ENCODE assay signal across 1 cellular context in the genomic region with DNA sequence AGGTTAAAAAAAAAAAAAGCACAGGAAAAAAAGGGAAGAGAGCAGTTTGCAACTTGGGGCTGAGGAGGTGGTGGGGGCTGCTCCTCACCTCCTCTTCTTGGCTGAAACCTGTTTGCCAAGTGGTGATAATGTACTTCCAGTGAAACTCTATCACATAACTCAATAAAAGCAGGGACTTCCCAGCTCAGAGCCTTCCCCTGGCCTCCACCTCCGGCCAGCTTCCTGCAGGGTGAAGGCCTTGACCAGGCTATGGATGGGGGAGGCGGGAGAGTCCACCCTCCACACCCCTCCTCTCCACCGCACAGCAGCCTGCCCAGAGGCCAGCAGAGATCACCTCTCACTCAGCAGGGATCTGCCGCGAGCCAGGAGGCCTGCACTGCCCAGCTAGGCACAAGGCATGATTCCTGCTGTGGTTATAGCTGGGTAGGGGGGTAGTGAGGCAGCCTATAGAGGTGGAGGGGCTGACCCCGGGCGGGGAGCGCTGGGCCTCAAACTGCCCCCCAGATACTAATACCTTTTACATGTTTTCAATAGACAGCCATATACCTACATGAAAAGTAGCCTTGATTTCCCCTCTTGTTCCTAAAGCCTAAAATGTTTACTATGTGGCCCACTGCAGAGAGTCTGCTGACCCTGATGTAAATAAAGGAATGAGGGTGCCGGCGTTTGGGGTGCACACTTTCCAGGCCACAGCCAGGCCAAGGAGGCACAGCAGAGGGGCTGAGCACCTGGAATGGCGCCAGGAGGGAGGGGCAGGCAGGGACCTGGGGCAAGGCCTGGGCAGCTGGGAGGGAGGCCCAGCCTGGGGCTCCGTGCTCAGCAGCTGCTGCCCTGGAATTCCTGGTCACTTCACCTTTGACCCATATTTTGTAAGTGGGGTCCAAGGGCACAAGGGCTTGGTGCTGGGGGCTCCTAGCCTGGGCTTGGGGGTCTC.
TF ChIP-seq lines count a peak whose summit lies in the region.

No MANE protein-coding gene starts in this region.

TF ChIP-seq in HepG2, 621 proteins besides CTCF, POLR2A, EP300 and RAD21 (continued from another document and continues in another):
- TF ChIP-seq HOMEZ (CRISPR knock-in tag; IDR thresholded peaks at IDR 0.05; ENCODE audit: low read depth) (peak; percentile 64; the same call in 1 of the 2 replicates), ZFP41 (CRISPR knock-in tag; IDR thresholded peaks at IDR 0.05; ENCODE audit: borderline replicate concordance) (no peak), MEF2D (CRISPR knock-in tag; IDR thresholded peaks at IDR 0.05) (no peak; the same call in 1 of the 2 replicates), GFI1 (CRISPR knock-in tag; IDR thresholded peaks at IDR 0.05; ENCODE audit: borderline replicate concordance) (peak; percentile 12; the same call in 1 of the 2 replicates), RARG (CRISPR knock-in tag; IDR thresholded peaks at IDR 0.05; ENCODE audit: low read depth) (no peak), ZNF572 (CRISPR knock-in tag; IDR thresholded peaks at IDR 0.05) (no peak), MIXL1 (CRISPR knock-in tag; IDR thresholded peaks at IDR 0.05) (peak; percentile 57), SKI (IDR thresholded peaks at IDR 0.05; ENCODE audit: partially characterized antibody) (peak; percentile 31), MBD4 (IDR thresholded peaks at IDR 0.05; ENCODE audit: borderline replicate concordance, low read length) (no peak), CEBPG (CRISPR knock-in tag; IDR thresholded peaks at IDR 0.05) (peak; percentile 23), MLLT10 (CRISPR knock-in tag; IDR thresholded peaks at IDR 0.05) (no peak), U2AF1 (optimal IDR thresholded peaks at IDR 0.05; ENCODE audit: low read depth, low read length) (no peak), GATAD2A (CRISPR knock-in tag; IDR thresholded peaks at IDR 0.05) (peak; percentile 68), TERF1 (CRISPR knock-in tag; IDR thresholded peaks at IDR 0.05) (no peak), ETS1 (CRISPR knock-in tag; IDR thresholded peaks at IDR 0.05) (no peak), MIER3 (CRISPR knock-in tag; IDR thresholded peaks at IDR 0.05; ENCODE audit: borderline replicate concordance) (peak; percentile 26; the same call in 1 of the 2 replicates), HIC2 (CRISPR knock-in tag; IDR thresholded peaks at IDR 0.05; ENCODE audit: low read depth) (peak; percentile 50; the same call in 1 of the 2 replicates), ZNF205 (CRISPR knock-in tag; IDR thresholded peaks at IDR 0.05) (no peak), ZNF7 (CRISPR knock-in tag; IDR thresholded peaks at IDR 0.05) (no peak), ZNF317 (CRISPR knock-in tag; IDR thresholded peaks at IDR 0.05) (peak; percentile 46; the same call in 1 of the 2 replicates), ZNF800 (CRISPR knock-in tag; IDR thresholded peaks at IDR 0.05) (0 out of 2 replicates have a peak, but pooled peaks have one; percentile 31), ZNF326 (CRISPR knock-in tag; IDR thresholded peaks at IDR 0.05; ENCODE audit: borderline replicate concordance) (peak; percentile 17; the same call in 1 of the 2 replicates), MXD3 (CRISPR knock-in tag; IDR thresholded peaks at IDR 0.05) (no peak), NR3C1 (CRISPR knock-in tag; IDR thresholded peaks at IDR 0.05) (no peak), NPAS2 (CRISPR knock-in tag; IDR thresholded peaks at IDR 0.05; ENCODE audit: borderline replicate concordance) (no peak), ZBTB21 (CRISPR knock-in tag; IDR thresholded peaks at IDR 0.05) (no peak), ZNF274 (CRISPR knock-in tag; IDR thresholded peaks at IDR 0.05) (no peak), NONO (IDR thresholded peaks at IDR 0.05) (no peak), NONO (CRISPR knock-in tag; conservative IDR thresholded peaks at IDR 0.05) (peak; percentile 83), ELF3 (CRISPR knock-in tag; IDR thresholded peaks at IDR 0.05) (peak; percentile 67), AGO2 (optimal IDR thresholded peaks at IDR 0.05; ENCODE audit: low read depth, low read length) (peak; percentile 60), ZNF30 (CRISPR knock-in tag; IDR thresholded peaks at IDR 0.05) (no peak), ZKSCAN5 (CRISPR knock-in tag; IDR thresholded peaks at IDR 0.05) (peak; percentile 95), SIN3B (IDR thresholded peaks at IDR 0.05; ENCODE audit: low read length) (no peak), SIN3A (IDR thresholded peaks at IDR 0.05; ENCODE audit: borderline replicate concordance, low read depth, low read length) (0 out of 2 replicates have a peak, but pooled peaks have one; percentile 28), ZNF260 (CRISPR knock-in tag; IDR thresholded peaks at IDR 0.05; ENCODE audit: borderline replicate concordance, low read depth) (no peak), ZNF337 (CRISPR knock-in tag; IDR thresholded peaks at IDR 0.05; ENCODE audit: borderline replicate concordance, low read depth) (no peak), SNAI1 (CRISPR knock-in tag; IDR thresholded peaks at IDR 0.05; ENCODE audit: borderline replicate concordance) (no peak), IRX3 (CRISPR knock-in tag; IDR thresholded peaks at IDR 0.05; ENCODE audit: borderline replicate concordance, low read depth) (no peak), ZNF879 (CRISPR knock-in tag; IDR thresholded peaks at IDR 0.05) (no peak), AKAP8 (CRISPR knock-in tag; IDR thresholded peaks at IDR 0.05) (peak; percentile 73; the same call in 1 of the 2 replicates), ZNF562 (CRISPR knock-in tag; IDR thresholded peaks at IDR 0.05; ENCODE audit: borderline replicate concordance) (no peak), RFX3 (CRISPR knock-in tag; IDR thresholded peaks at IDR 0.05) (no peak), RXRB (CRISPR knock-in tag; IDR thresholded peaks at IDR 0.05; ENCODE audit: borderline replicate concordance) (peak; percentile 95), ISX (CRISPR knock-in tag; conservative IDR thresholded peaks at IDR 0.05) (no peak)
- TF ChIP-seq, protein P1, sequence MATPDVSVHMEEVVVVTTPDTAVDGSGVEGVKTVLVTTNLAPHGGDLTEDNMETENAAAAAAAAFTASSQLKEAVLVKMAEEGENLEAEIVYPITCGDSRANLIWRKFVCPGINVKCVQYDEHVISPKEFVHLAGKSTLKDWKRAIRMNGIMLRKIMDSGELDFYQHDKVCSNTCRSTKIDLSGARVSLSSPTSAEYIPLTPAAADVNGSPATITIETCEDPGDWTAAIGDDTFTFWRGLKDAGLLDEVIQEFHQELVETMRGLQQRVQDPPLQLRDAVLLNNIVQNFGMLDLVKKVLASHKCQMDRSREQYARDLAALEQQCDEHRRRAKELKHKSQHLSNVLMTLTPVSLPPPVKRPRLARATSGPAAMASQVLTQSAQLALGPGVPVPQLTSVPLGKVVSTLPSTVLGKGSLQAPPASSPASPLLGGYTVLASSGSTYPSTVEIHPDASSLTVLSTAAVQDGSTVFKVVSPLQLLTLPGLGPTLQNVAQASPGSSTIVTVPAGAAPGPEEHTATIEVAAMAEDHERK (CRISPR knock-in tag; IDR thresholded peaks at IDR 0.05; ENCODE audit: low read depth) = no peak
- TF ChIP-seq, protein P2, sequence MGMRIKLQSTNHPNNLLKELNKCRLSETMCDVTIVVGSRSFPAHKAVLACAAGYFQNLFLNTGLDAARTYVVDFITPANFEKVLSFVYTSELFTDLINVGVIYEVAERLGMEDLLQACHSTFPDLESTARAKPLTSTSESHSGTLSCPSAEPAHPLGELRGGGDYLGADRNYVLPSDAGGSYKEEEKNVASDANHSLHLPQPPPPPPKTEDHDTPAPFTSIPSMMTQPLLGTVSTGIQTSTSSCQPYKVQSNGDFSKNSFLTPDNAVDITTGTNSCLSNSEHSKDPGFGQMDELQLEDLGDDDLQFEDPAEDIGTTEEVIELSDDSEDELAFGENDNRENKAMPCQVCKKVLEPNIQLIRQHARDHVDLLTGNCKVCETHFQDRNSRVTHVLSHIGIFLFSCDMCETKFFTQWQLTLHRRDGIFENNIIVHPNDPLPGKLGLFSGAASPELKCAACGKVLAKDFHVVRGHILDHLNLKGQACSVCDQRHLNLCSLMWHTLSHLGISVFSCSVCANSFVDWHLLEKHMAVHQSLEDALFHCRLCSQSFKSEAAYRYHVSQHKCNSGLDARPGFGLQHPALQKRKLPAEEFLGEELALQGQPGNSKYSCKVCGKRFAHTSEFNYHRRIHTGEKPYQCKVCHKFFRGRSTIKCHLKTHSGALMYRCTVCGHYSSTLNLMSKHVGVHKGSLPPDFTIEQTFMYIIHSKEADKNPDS (CRISPR knock-in tag; IDR thresholded peaks at IDR 0.05) = no peak
- TF ChIP-seq, protein P3, sequence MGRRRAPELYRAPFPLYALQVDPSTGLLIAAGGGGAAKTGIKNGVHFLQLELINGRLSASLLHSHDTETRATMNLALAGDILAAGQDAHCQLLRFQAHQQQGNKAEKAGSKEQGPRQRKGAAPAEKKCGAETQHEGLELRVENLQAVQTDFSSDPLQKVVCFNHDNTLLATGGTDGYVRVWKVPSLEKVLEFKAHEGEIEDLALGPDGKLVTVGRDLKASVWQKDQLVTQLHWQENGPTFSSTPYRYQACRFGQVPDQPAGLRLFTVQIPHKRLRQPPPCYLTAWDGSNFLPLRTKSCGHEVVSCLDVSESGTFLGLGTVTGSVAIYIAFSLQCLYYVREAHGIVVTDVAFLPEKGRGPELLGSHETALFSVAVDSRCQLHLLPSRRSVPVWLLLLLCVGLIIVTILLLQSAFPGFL (CRISPR knock-in tag; IDR thresholded peaks at IDR 0.05) = no peak
- TF ChIP-seq, protein P4, sequence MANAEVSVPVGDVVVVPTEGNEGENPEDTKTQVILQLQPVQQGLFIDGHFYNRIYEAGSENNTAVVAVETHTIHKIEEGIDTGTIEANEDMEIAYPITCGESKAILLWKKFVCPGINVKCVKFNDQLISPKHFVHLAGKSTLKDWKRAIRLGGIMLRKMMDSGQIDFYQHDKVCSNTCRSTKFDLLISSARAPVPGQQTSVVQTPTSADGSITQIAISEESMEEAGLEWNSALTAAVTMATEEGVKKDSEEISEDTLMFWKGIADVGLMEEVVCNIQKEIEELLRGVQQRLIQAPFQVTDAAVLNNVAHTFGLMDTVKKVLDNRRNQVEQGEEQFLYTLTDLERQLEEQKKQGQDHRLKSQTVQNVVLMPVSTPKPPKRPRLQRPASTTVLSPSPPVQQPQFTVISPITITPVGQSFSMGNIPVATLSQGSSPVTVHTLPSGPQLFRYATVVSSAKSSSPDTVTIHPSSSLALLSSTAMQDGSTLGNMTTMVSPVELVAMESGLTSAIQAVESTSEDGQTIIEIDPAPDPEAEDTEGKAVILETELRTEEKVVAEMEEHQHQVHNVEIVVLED (CRISPR knock-in tag; IDR thresholded peaks at IDR 0.05; ENCODE audit: borderline replicate concordance) = 0 out of 2 replicates have a peak, but pooled peaks have one; percentile 29
